8 cellular contexts compared by ENCODE assay signal in genomic region chr1:158830904-158831507, GRCh38. TPM values are rescaled to one million over a fixed set of nuclear protein-coding genes. Genes with fewer than 3 reads are reported as not detected.
DNase-seq lines count a peak whose midpoint lies in the region; ATAC-seq lines count a peak whose summit lies in the region.

Gene MNDA, plus strand, starts transcription at chr1:158831351. Its CDS starts 10,803 bp downstream, at chr1:158842154.

- peak within 1 kb of the TSS; percentile 22 for H3K27ac Mint-ChIP-seq in central memory CD8-positive, alpha-beta T cell (ENCODE audit: low read depth)
- no peak within 1 kb of the TSS for H3K27ac Mint-ChIP-seq in CD4-positive, alpha-beta memory T cell

- no peak within 1 kb of the TSS for H3K27ac ChIP-seq in CD4-positive, alpha-beta memory T cell (ENCODE audit: low read depth, low read length)

- intact Hi-C loops in CD4-positive, alpha-beta memory T cell (cut with micrococcal nuclease) = no loop called here

- no peak within 1 kb of the TSS for H3K4me3 ChIP-seq in CD4-positive, alpha-beta memory T cell (ENCODE audit: low read length in 2 of 2)

- H3K4me1 ChIP-seq in CD4-positive, alpha-beta memory T cell (ENCODE audit: insufficient read depth, low read length) = no peaks in the 10 kb centered on the region

- H3K27me3 ChIP-seq in CD4-positive, alpha-beta memory T cell (ENCODE audit: insufficient read depth, low read length) = no peaks in the 10 kb centered on the region

- POLR2A ChIA-PET in CD4-positive, alpha-beta memory T cell (lab: Charles Lee; ENCODE audit: partially characterized antibody) = no interaction called here

- H3K4me3 Mint-ChIP-seq in central memory CD8-positive, alpha-beta T cell = no peak within 1 kb of the TSS
- H3K4me3 Mint-ChIP-seq in CD4-positive, alpha-beta memory T cell = no peak within 1 kb of the TSS

- H3K9me3 ChIP-seq in CD4-positive, alpha-beta memory T cell (ENCODE audit: control insufficient read depth in 1 of 2, low read length in 2 of 2) = no peaks in the 10 kb centered on the region

- H3K27me3 Mint-ChIP-seq in central memory CD8-positive, alpha-beta T cell = no peaks in the 10 kb centered on the region
- no peaks in the 10 kb centered on the region for H3K27me3 Mint-ChIP-seq in CD4-positive, alpha-beta memory T cell

- peak; percentile 91 for ATAC-seq in GM19324 (IDR thresholded peaks at IDR 0.05; ENCODE audit: low FRiP score, unreplicated experiment)
- peak; percentile 94 for ATAC-seq in HG03139 (IDR thresholded peaks at IDR 0.05; ENCODE audit: unreplicated experiment)
- peak; percentile 49 for ATAC-seq in central memory CD8-positive, alpha-beta T cell (replicated peaks; ENCODE audit: extremely low read depth, poor library complexity, severe bottlenecking)

- H3K36me3 ChIP-seq in CD4-positive, alpha-beta memory T cell (ENCODE audit: insufficient read depth, low read length) = no peaks in the 10 kb centered on the region

- DNase-seq in Ammon's horn (ENCODE audit: low spot score) = peak; percentile 21
- no peak for DNase-seq in central memory CD8-positive, alpha-beta T cell (ENCODE audit: low spot score in 2 of 2)
- DNase-seq in NCI-H2107 (lab: John Stamatoyannopoulos, UW) = no peak
- DNase-seq in CD4-positive, alpha-beta memory T cell = no peak
- no peak for DNase-seq in activated effector memory CD4-positive, alpha-beta T cell treated with Interleukin-2 at 50 U/mL for 16 hours
- no peak for DNase-seq in NCI-H2171 treated with DMSO at 0.1 percent for 48 hours (lab: John Stamatoyannopoulos, UW)

- peaks cover 1% of the 10 kb centered on the region for H3K36me3 Mint-ChIP-seq in central memory CD8-positive, alpha-beta T cell (ENCODE audit: insufficient read depth)
- H3K36me3 Mint-ChIP-seq in CD4-positive, alpha-beta memory T cell = peaks cover 1 to 11% of the 10 kb centered on the region in 2 donors

- H3K9me3 Mint-ChIP-seq in central memory CD8-positive, alpha-beta T cell = peaks cover 15% of the 10 kb centered on the region
- H3K9me3 Mint-ChIP-seq in CD4-positive, alpha-beta memory T cell = peaks cover 0 to 32% (median 23%) of the 10 kb centered on the region in 8 donors

- H3K4me1 Mint-ChIP-seq in central memory CD8-positive, alpha-beta T cell = peaks cover 8% of the 10 kb centered on the region
- peaks cover 0 to 7% (median 6%) of the 10 kb centered on the region in 4 donors for H3K4me1 Mint-ChIP-seq in CD4-positive, alpha-beta memory T cell

- CTCF ChIA-PET in CD4-positive, alpha-beta memory T cell (lab: Charles Lee; ENCODE audit: partially characterized antibody) = no interaction called here

RNA-seq across cellular contexts. Expression of gene MNDA, which starts in this region (rescaled TPM):
- total RNA-seq in CD4-positive, alpha-beta memory T cell = under 1 TPM; 0.50 to 0.55 TPM
- polyA plus RNA-seq in CD4-positive, alpha-beta memory T cell = under 1 TPM; 0.29 to 0.57 TPM
